In genomic region chr3:174859756-174860155, GRCh38 we compare ENCODE assay signal across 1 cellular context.
TF ChIP-seq lines count a peak whose summit lies in the region.

No MANE protein-coding gene starts in this region.

TF ChIP-seq in liver, 16 proteins besides CTCF, POLR2A, EP300 and RAD21 (continued from another document):
- TF ChIP-seq REST (IDR thresholded peaks at IDR 0.05), result peak; percentile 42
- peak; percentile 33 for TF ChIP-seq ATF3 (IDR thresholded peaks at IDR 0.05)
- peak; percentile 98 for TF ChIP-seq FOXA1 (IDR thresholded peaks at IDR 0.05)
- TF ChIP-seq FOXA2 (IDR thresholded peaks at IDR 0.05), result peak; percentile 98
- TF ChIP-seq TAF1 (conservative IDR thresholded peaks at IDR 0.05), result no peak
